In the genomic region with DNA sequence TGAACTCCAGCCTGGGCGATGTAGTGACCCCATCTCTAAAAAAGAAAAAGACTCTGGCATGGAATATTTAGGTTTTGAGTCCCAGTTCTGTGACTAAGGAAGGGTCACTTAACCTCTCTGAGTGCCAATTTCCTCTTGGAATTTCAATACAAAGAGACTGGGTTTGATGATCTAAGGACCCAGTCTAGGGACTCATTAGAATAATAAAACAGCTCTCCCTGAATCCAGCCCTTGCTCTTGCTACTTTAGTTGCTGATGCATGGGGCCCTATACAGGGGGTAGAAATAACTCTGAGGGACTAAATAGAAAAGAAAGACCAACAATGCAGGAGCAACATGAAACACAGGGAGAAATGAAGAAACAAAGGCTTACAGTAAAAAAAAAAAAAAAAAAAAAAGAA, we compare ENCODE assay signal across 16 cellular contexts. TPM values are rescaled to one million over a fixed set of nuclear protein-coding genes. Genes with fewer than 3 reads are reported as not detected.
"Had no signal": no experiment of that assay in that cellular context is flagged by ENCODE, and none has a peak within 500 bp of the region (broad histone marks: within the 10 kb centered on the region; RNA-seq: fewer than 3 reads in every experiment).

No MANE protein-coding gene starts in this region.

- H3K36me3 ChIP-seq: prostate gland, sigmoid colon, SJSA1 had no signal

- ATAC-seq: activated CD8-positive, alpha-beta T cell treated with anti-CD3 and anti-CD28 coated beads for 36 hours; activated naive CD8-positive, alpha-beta T cell treated with anti-CD3 and anti-CD28 coated beads, Interleukin-2, amount 50 U/mL, for 24 hours; activated T-cell treated with anti-CD3 and anti-CD28 coated beads, Interleukin-2, amount 50 U/mL, for 72 hours; effector memory CD8-positive, alpha-beta T cell; left ventricle myocardium superior had no signal

- H3K27me3 ChIP-seq: sigmoid colon, SJSA1 had no signal

- H3K9me3 ChIP-seq: prostate gland, sigmoid colon, SJSA1 had no signal

- H3K4me3 ChIP-seq: prostate gland, sigmoid colon, SJSA1 had no signal

- H3K4me1 ChIP-seq: prostate gland, SJSA1 had no signal

- H3K27ac ChIP-seq: prostate gland, SJSA1 had no signal

- DNase-seq: activated CD4-positive, alpha-beta T cell treated with anti-CD3 and anti-CD28 coated beads for 4 hours; activated CD8-positive, alpha-beta memory T cell treated with anti-CD3 and anti-CD28 coated beads, Interleukin-2, amount 50 U/mL, for 4 hours; activated CD8-positive, alpha-beta T cell treated with anti-CD3 and anti-CD28 coated beads for 36 hours; activated naive CD8-positive, alpha-beta T cell treated with anti-CD3 and anti-CD28 coated beads, Interleukin-2, amount 50 U/mL, for 24 hours; activated T-cell treated with anti-CD3 and anti-CD28 coated beads, Interleukin-2, amount 50 U/mL, for 72 hours; effector memory CD8-positive, alpha-beta T cell; hypothalamus; kidney; left ventricle myocardium superior; nucleus accumbens; sigmoid colon; stimulated activated CD4-positive, alpha-beta T cell treated with anti-CD3 and anti-CD28 coated beads, Interleukin-2, amount 100 ng/mL, for 48 hours; SW 1271 had no signal

RNA-seq across cellular contexts. Expression of a gene that starts 12.6 kb away (rescaled TPM):
- total RNA-seq: activated CD8-positive, alpha-beta T cell treated with anti-CD3 and anti-CD28 coated beads for 36 hours; activated T-cell treated with anti-CD3 and anti-CD28 coated beads, Interleukin-2, amount 50 U/mL, for 72 hours; epithelial cell of proximal tubule had no signal
